1 cellular context compared by ENCODE assay signal in the genomic region with DNA sequence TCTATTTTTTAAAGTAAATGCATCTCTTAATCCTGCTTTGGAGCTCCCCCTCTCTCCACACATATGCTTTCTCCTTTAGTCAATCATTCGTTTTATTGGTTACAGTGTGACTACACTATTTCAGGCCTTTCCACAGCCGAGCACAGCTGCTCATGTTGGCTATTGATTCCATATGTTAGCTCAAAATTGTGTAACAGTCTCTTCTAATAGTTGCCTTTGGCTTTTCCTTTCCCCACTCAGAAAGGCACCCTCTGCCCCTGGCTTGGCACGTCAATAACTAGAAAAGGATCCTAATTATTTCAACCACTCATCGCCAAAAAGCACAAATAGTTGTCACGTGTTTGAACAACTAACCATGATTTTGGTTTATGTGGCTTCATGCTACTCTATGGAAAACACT.
TF ChIP-seq lines count a peak whose summit lies in the region.

No MANE protein-coding gene starts in this region.

TF ChIP-seq in H1, 55 proteins besides CTCF, POLR2A, EP300 and RAD21:
- TF ChIP-seq KDM1A (IDR thresholded peaks at IDR 0.05; ENCODE audit: borderline replicate concordance, low read length) (no peak), EGR1 (IDR thresholded peaks at IDR 0.05; ENCODE audit: borderline replicate concordance, low read depth, low read length) (no peak), CTBP2 (IDR thresholded peaks at IDR 0.05; ENCODE audit: borderline replicate concordance, insufficient read depth, insufficient read length, low read length) (no peak), YY1 (IDR thresholded peaks at IDR 0.05; ENCODE audit: low read depth, low read length) (no peak), FOSL1 (IDR thresholded peaks at IDR 0.05; ENCODE audit: insufficient read depth, low read depth, low read length) (no peak), CBX8 (IDR thresholded peaks at IDR 0.05; ENCODE audit: borderline replicate concordance, low read depth, low read length) (no peak), GTF2F1 (IDR thresholded peaks at IDR 0.05; ENCODE audit: borderline replicate concordance, low read depth, low read length) (no peak), JUND (IDR thresholded peaks at IDR 0.05; ENCODE audit: low read length) (no peak), BACH1 (IDR thresholded peaks at IDR 0.05; ENCODE audit: low read length) (no peak), RXRA (IDR thresholded peaks at IDR 0.05; ENCODE audit: insufficient read depth, low read depth, low read length) (no peak), SAP30 (IDR thresholded peaks at IDR 0.05; ENCODE audit: insufficient read depth, insufficient replicate concordance, low read length) (no peak), TAF7 (optimal IDR thresholded peaks at IDR 0.05; ENCODE audit: borderline replicate concordance, low read depth, low read length) (no peak), TBP (IDR thresholded peaks at IDR 0.05; ENCODE audit: low read depth, low read length) (no peak)
